8 cellular contexts compared by ENCODE assay signal in genomic region chr11:57515332-57516060, GRCh38. TPM values are rescaled to one million over a fixed set of nuclear protein-coding genes. Genes with fewer than 3 reads are reported as not detected.
DNase-seq lines count a peak whose midpoint lies in the region; FAIRE-seq and TF ChIP-seq lines count a peak whose summit lies in the region.

Gene SLC43A1 (minus strand): TSS chr11:57515702. CDS start chr11:57514111, 1,591 bp downstream.

- peak; percentile 89 for FAIRE-seq in GM12892 (lab: Jason Lieb, UNC)

- H3K4me3 Mint-ChIP-seq in neural crest cell: peak within 1 kb of the TSS; percentile 94

- no peak within 1 kb of the TSS for H3K27ac Mint-ChIP-seq in neural crest cell (ENCODE audit: unreplicated experiment)

- TF ChIP-seq POLR2A in GM12892 (IDR thresholded peaks at IDR 0.05; ENCODE audit: low read depth, low read length) (no peak), uterus (IDR thresholded peaks at IDR 0.05) (peak; percentile 47 to 48)

- peaks cover 66% of the 10 kb centered on the region for H3K27me3 Mint-ChIP-seq in neural crest cell (ENCODE audit: low read depth)

- H3K4me3 ChIP-seq in H7 (ENCODE audit: insufficient read depth, low read depth, low read length) (peak within 1 kb of the TSS; percentile 85), uterus (peak within 1 kb of the TSS; percentile 63 to 82)

- no peaks in the 10 kb centered on the region for H3K9me3 Mint-ChIP-seq in neural crest cell

- DNase-seq in GM12892 (ENCODE audit: insufficient read length) (peak; percentile 62), H7 (peak; percentile 83), MV-4-11 (lab: John Stamatoyannopoulos, UW) (peak; percentile 46), fibroblast of gingiva (ENCODE audit: low read depth) (peak; percentile 58), neural crest cell (ENCODE audit: low read depth, low spot score) (peak; percentile 33), uterus (peak; percentile 58 to 65), NCI-H1048 (lab: John Stamatoyannopoulos, UW) (no peak)
- peak; percentile 15 to 37 (median 27) for DNase-seq in activated CD8-positive, alpha-beta memory T cell treated with anti-CD3 and anti-CD28 coated beads for 48 hours (ENCODE audit: low read depth in 2 of 3, low spot score in 2 of 3)

- intact Hi-C loops in uterus (cut with DNase I; ENCODE audit: low total_unique reads): no loop called here

- H3K27me3 ChIP-seq in H7 (ENCODE audit: control insufficient read depth, insufficient read depth, low read length) (peaks cover 20% of the 10 kb centered on the region), uterus (no peaks in the 10 kb centered on the region)

- peaks cover 12% of the 10 kb centered on the region for H3K4me1 Mint-ChIP-seq in neural crest cell

- no peaks in the 10 kb centered on the region for H3K9me3 ChIP-seq in uterus

- H3K36me3 ChIP-seq in H7 (replicated peaks; ENCODE audit: control insufficient read depth, insufficient read depth, low read length) (no peaks in the 10 kb centered on the region), uterus (no peaks in the 10 kb centered on the region)

- H3K36me3 Mint-ChIP-seq in neural crest cell (ENCODE audit: low read depth): no peaks in the 10 kb centered on the region

- no peak for TF ChIP-seq CTCF in neural crest cell (conservative IDR thresholded peaks at IDR 0.05)
- peak in 2 of 4 experiments; percentile 7 to 8 for TF ChIP-seq CTCF in uterus (IDR thresholded peaks at IDR 0.05)

- no peaks in the 10 kb centered on the region for H3K4me1 ChIP-seq in uterus

- H3K27ac ChIP-seq in uterus: peak within 1 kb of the TSS; percentile 84

RNA-seq across cellular contexts. Expression of gene SLC43A1, which starts in this region (rescaled TPM):
- 8.5 TPM for polyA plus RNA-seq in GM12892 (2012; ENCODE audit: missing spikeins)
- 30.7 and 33.1 TPM in 2 replicates for total RNA-seq in H7 (2014; rRNA removed; shearing (Covaris generic))
- total RNA-seq in neural crest cell (4.5 and 4.7 TPM in 2 replicates), uterus (10 to 100 TPM; 13.1 to 48.4 (median 22.5) TPM)
